ENCODE assay signal across 7 cellular contexts in genomic region chr3:48715179-48715800, GRCh38. TPM values are rescaled to one million over a fixed set of nuclear protein-coding genes. Genes with fewer than 3 reads are reported as not detected.
DNase-seq lines count a peak whose midpoint lies in the region; ATAC-seq and TF ChIP-seq lines count a peak whose summit lies in the region.

No MANE protein-coding gene starts in this region.

- H3K4me3 Mint-ChIP-seq in H9, result peak overlapping the region; percentile 99 to 100

- peaks cover 5% of the 10 kb centered on the region for H3K79me1 ChIP-seq in H9 (ENCODE audit: insufficient read depth, low read depth, low read length, poor library complexity, severe bottlenecking)

- peak overlapping the region; percentile 48 to 67 (median 57); a peak in 3 of 7 replicates for H3K27ac Mint-ChIP-seq in H9

- H2BK5ac ChIP-seq in H9 (ENCODE audit: insufficient read length, low read length), result no peak overlapping the region

- no peak overlapping the region for H2BK120ac ChIP-seq in H9 (ENCODE audit: low read depth, low read length, poor library complexity, severe bottlenecking)

- no peak overlapping the region for H3K27ac ChIP-seq in H9 (ENCODE audit: insufficient read length, low read depth, low read length)
- peak overlapping the region in 1 of 2 experiments; percentile 23; a peak in 1 of 4 replicates for H3K27ac ChIP-seq in SK-N-SH (ENCODE audit: low read depth in 2 of 2, low read length in 1 of 2)

- no peak overlapping the region for H3K14ac ChIP-seq in H9 (ENCODE audit: insufficient read depth, low read length)

- DNase-seq in H9 (no peak), SK-N-SH (peak; percentile 52), fibroblast of mammary gland (ENCODE audit: low read depth) (peak; percentile 56), retina (peak; percentile 34), NCI-H2029 (lab: John Stamatoyannopoulos, UW) (no peak)
- DNase-seq in stimulated activated CD4-positive, alpha-beta T cell treated with anti-CD3 and anti-CD28 coated beads, Interleukin-12 subunit alpha, Interleukin-12 subunit beta, amount 100 ng/mL, for 4 hours, result no peak

- no peak for TF ChIP-seq RAD21 in SK-N-SH (IDR thresholded peaks at IDR 0.05; ENCODE audit: low read length)

- H3K27me3 Mint-ChIP-seq in H9 (ENCODE audit: low read depth), result peaks cover 6% of the 10 kb centered on the region

- POLR2A ChIA-PET in SK-N-SH (lab: Yijun Ruan, JAX), result no interaction called here

- peaks cover 17 to 45% of the 10 kb centered on the region in 2 experiments for H3K36me3 ChIP-seq in SK-N-SH (replicated peaks in 1 of 2; ENCODE audit: control insufficient read depth in 1 of 2, insufficient read depth in 2 of 2, low read length in 1 of 2)

- H3K9me2 ChIP-seq in SK-N-SH, result no peaks in the 10 kb centered on the region

- H3K56ac ChIP-seq in H9 (ENCODE audit: insufficient read length, low read depth, low read length), result no peak overlapping the region

- H3K4me1 Mint-ChIP-seq in H9, result peaks cover 32% of the 10 kb centered on the region in 2 experiments

- no peak overlapping the region for H3K23ac ChIP-seq in H9 (ENCODE audit: insufficient read length, low read depth, low read length)

- H2AFZ ChIP-seq in H9 (ENCODE audit: low read length), result no peak overlapping the region
- H2AFZ ChIP-seq in SK-N-SH (ENCODE audit: low read depth), result no peak overlapping the region

- H4K20me1 ChIP-seq in H9 (ENCODE audit: control insufficient read depth, insufficient read depth, insufficient read length), result no peaks in the 10 kb centered on the region
- H4K20me1 ChIP-seq in SK-N-SH (ENCODE audit: insufficient read depth), result peaks cover 57% of the 10 kb centered on the region

- H3K4ac ChIP-seq in H9 (ENCODE audit: low read depth, low read length), result no peak overlapping the region

- H3K18ac ChIP-seq in H9 (ENCODE audit: insufficient read length, low read depth, low read length), result no peak overlapping the region

- no peaks in the 10 kb centered on the region; a peak in 1 of 5 replicates for H3K9me3 Mint-ChIP-seq in H9

- H3K23me2 ChIP-seq in H9 (ENCODE audit: insufficient read length, low read depth, low read length, poor library complexity, severe bottlenecking), result no peaks in the 10 kb centered on the region

- no peak overlapping the region for H2BK15ac ChIP-seq in H9 (ENCODE audit: low read depth, low read length)

- H3K27me3 ChIP-seq in H9 (ENCODE audit: insufficient read depth, low read length) (no peaks in the 10 kb centered on the region), SK-N-SH (ENCODE audit: insufficient read depth) (no peaks in the 10 kb centered on the region)

- H3T11ph ChIP-seq in H9 (ENCODE audit: low read length), result no peak overlapping the region

- no peak overlapping the region for H2BK20ac ChIP-seq in H9 (ENCODE audit: low read depth, low read length, poor library complexity, severe bottlenecking)

- H3K4me3 ChIP-seq in SK-N-SH (ENCODE audit: low read depth in 2 of 2, low read length in 1 of 2) (peak overlapping the region; percentile 84 to 90), fibroblast of mammary gland (ENCODE audit: control insufficient read depth, low read depth, low read length) (peak overlapping the region; percentile 69)

- H4K91ac ChIP-seq in H9 (ENCODE audit: insufficient read length, low read depth, low read length), result no peak overlapping the region

- no peak for TF ChIP-seq EP300 in SK-N-SH (IDR thresholded peaks at IDR 0.05; ENCODE audit: borderline replicate concordance in 1 of 2, low read depth in 1 of 2, low read length in 1 of 2)

- H3K4me2 ChIP-seq in H9 (ENCODE audit: insufficient read depth, insufficient read length, low read length) (peak overlapping the region; percentile 55), SK-N-SH (peak overlapping the region; percentile 71)

- H2BK12ac ChIP-seq in H9 (ENCODE audit: insufficient read length, low read depth, low read length), result no peak overlapping the region

- ATAC-seq in GM19397 (IDR thresholded peaks at IDR 0.05; ENCODE audit: unreplicated experiment), result no peak

- H4K8ac ChIP-seq in H9 (replicated peaks; ENCODE audit: insufficient read length, low read depth, low read length), result no peak overlapping the region

- H3K9me3 ChIP-seq in H9 (ENCODE audit: control insufficient read depth, low read depth, low read length) (no peaks in the 10 kb centered on the region), SK-N-SH (no peaks in the 10 kb centered on the region)

- no peak overlapping the region for H2AK5ac ChIP-seq in H9 (ENCODE audit: insufficient read length, low read length)

- H3K4me1 ChIP-seq in H9 (ENCODE audit: insufficient read depth, low read length) (no peaks in the 10 kb centered on the region), SK-N-SH (ENCODE audit: control insufficient read depth in 1 of 2, insufficient read depth in 2 of 2, low read depth in 1 of 2, low read length in 1 of 2) (peaks cover 8 to 13% of the 10 kb centered on the region in 2 experiments; a peak in 3 of 4 replicates)

- CTCF ChIA-PET in SK-N-SH (lab: Yijun Ruan, JAX), result interaction anchor here (1.0 to 5.3 kb wide), 3 partner anchors 24 to 117 kb away, joined by 3 to 21 read pairs (median 20); partner anchors contain the start of gene NCKIPSD

- no peak overlapping the region for H4K5ac ChIP-seq in H9 (ENCODE audit: insufficient read length, low read depth, low read length)

- peak overlapping the region; percentile 47 for H3K9ac ChIP-seq in H9 (ENCODE audit: extremely low read depth, insufficient read length, low read length)
- H3K9ac ChIP-seq in SK-N-SH, result peak overlapping the region; percentile 100; the same call in 1 of the 2 replicates

- TF ChIP-seq CTCF in H9 (conservative IDR thresholded peaks at IDR 0.05) (no peak), SK-N-SH (IDR thresholded peaks at IDR 0.05) (no peak), fibroblast of mammary gland (conservative IDR thresholded peaks at IDR 0.05; ENCODE audit: control insufficient read depth, insufficient read depth, low read depth, low read length) (no peak)

- H3K36me3 Mint-ChIP-seq in H9 (ENCODE audit: insufficient read depth in 1 of 3, low read depth in 3 of 3), result peaks cover 33 to 62% (median 59%) of the 10 kb centered on the region in 3 experiments

- H3K79me2 ChIP-seq in H9 (ENCODE audit: insufficient read depth, low read length) (peaks cover 50% of the 10 kb centered on the region), SK-N-SH (ENCODE audit: insufficient read depth) (peaks cover 68% of the 10 kb centered on the region)

- H3F3A ChIP-seq in SK-N-SH (replicated peaks; ENCODE audit: insufficient read depth), result peaks cover 7% of the 10 kb centered on the region

TF ChIP-seq in SK-N-SH, 30 proteins besides CTCF, POLR2A, EP300 and RAD21:
- no peak for TF ChIP-seq TAF1 (IDR thresholded peaks at IDR 0.05; ENCODE audit: borderline replicate concordance, low read depth, low read length)
- TF ChIP-seq NFIC (IDR thresholded peaks at IDR 0.05; ENCODE audit: borderline replicate concordance), result no peak
- TF ChIP-seq CHD2 (IDR thresholded peaks at IDR 0.05; ENCODE audit: low read length, partially characterized antibody), result no peak
- TF ChIP-seq RFX5 (IDR thresholded peaks at IDR 0.05; ENCODE audit: low read length), result peak; percentile 81
- 0 out of 2 replicates have a peak, but pooled peaks have one; percentile 49 for TF ChIP-seq MXI1 (IDR thresholded peaks at IDR 0.05; ENCODE audit: low read depth, low read length)
- TF ChIP-seq MAX (IDR thresholded peaks at IDR 0.05; ENCODE audit: low read depth), result no peak
- TF ChIP-seq NRF1 (IDR thresholded peaks at IDR 0.05; ENCODE audit: low read depth, low read length), result no peak
- TF ChIP-seq SMC3 (IDR thresholded peaks at IDR 0.05; ENCODE audit: low read depth, low read length), result no peak

RNA-seq across cellular contexts. Expression of gene IP6K2, which starts 1.7 kb away (rescaled TPM):
- 94.7 and 96.5 TPM in 2 replicates for total RNA-seq in H9 (2021)
- 178 and 219 TPM in 2 replicates for polyA plus RNA-seq in SK-N-SH (2012; rRNA removed)
- polyA plus RNA-seq in SK-N-SH (2012; cell fraction: cytosol; rRNA removed), result 100 and 128 TPM in 2 replicates
- polyA plus RNA-seq in SK-N-SH (2012; cell fraction: nucleus; rRNA removed), result 677 and 702 TPM in 2 replicates

RNA-seq across cellular contexts. Expression of gene NCKIPSD, which starts 29.6 kb away (rescaled TPM):
- 38.3 and 46.0 TPM in 2 replicates for total RNA-seq in H9 (2021)
- polyA plus RNA-seq in SK-N-SH (2012; rRNA removed), result 20.4 and 24.9 TPM in 2 replicates
- polyA plus RNA-seq in SK-N-SH (2012; cell fraction: cytosol; rRNA removed), result 5.7 and 12.2 TPM in 2 replicates
- polyA plus RNA-seq in SK-N-SH (2012; cell fraction: nucleus; rRNA removed), result 50.4 and 56.5 TPM in 2 replicates

RNA-seq across cellular contexts. Expression of gene CELSR3, which starts 52.6 kb away (rescaled TPM):
- total RNA-seq in H9 (2021), result 23.5 and 23.9 TPM in 2 replicates
- polyA plus RNA-seq in SK-N-SH (2012; rRNA removed), result 10.0 and 11.7 TPM in 2 replicates
- polyA plus RNA-seq in SK-N-SH (2012; cell fraction: cytosol; rRNA removed), result 3.9 and 6.8 TPM in 2 replicates
- 32.5 and 36.5 TPM in 2 replicates for polyA plus RNA-seq in SK-N-SH (2012; cell fraction: nucleus; rRNA removed)

Comparison
In these comparisons a context has a peak if more than half of its experiments do, and no peak if none do; other contexts are left out.
1. DNase-seq: peak in SK-N-SH (single experiment), fibroblast of mammary gland (single experiment) and retina (single experiment); none in H9 (single experiment), NCI-H2029 (single experiment) and stimulated activated CD4-positive, alpha-beta T cell treated with anti-CD3 and anti-CD28 coated beads, Interleukin-12 subunit alpha, Interleukin-12 subunit beta, amount 100 ng/mL, for 4 hours (single experiment).